ENCODE assay signal across 30 cellular contexts in genomic region chr5:21820527-21820926, GRCh38.
"Had no signal": no experiment of that assay in that cellular context is flagged by ENCODE, and none has a peak within 500 bp of the region (broad histone marks: within the 10 kb centered on the region; RNA-seq: fewer than 3 reads in every experiment).

No MANE protein-coding gene starts in this region.

- FAIRE-seq: endothelial cell of umbilical vein had no signal

- DNase-seq: activated CD4-positive, alpha-beta memory T cell treated with anti-CD3 and anti-CD28 coated beads for 36 hours; activated CD4-positive, alpha-beta T cell treated with anti-CD3 and anti-CD28 coated beads for 36 hours; activated CD4-positive, alpha-beta T cell treated with anti-CD3 and anti-CD28 coated beads, Interleukin-2, amount 10 ng/mL, durations not matched to agents 24 days and 14 days; activated CD4-positive, CD25-positive, alpha-beta regulatory T cell; activated CD4-positive, CD25-positive, alpha-beta regulatory T cell treated with anti-CD3 and anti-CD28 coated beads, Interleukin-2, amount 50 U/mL, for 72 hours; activated CD8-positive, alpha-beta memory T cell treated with anti-CD3 and anti-CD28 coated beads, Interleukin-2, amount 10 ng/mL, durations not matched to agents 7 days and 5 days; activated CD8-positive, alpha-beta memory T cell treated with anti-CD3 and anti-CD28 coated beads, Interleukin-2, amount 50 U/mL, for 4 hours; activated CD8-positive, alpha-beta T cell treated with anti-CD3 and anti-CD28 coated beads, Interleukin-2, amount 10 ng/mL, durations not matched to agents 7 days and 5 days; activated effector memory CD4-positive, alpha-beta T cell treated with anti-CD3 and anti-CD28 coated beads, Interleukin-2, amount 50 U/mL, for 16 hours; activated naive CD4-positive, alpha-beta T cell treated with anti-CD3 and anti-CD28 coated beads for 36 hours; activated naive CD8-positive, alpha-beta T cell treated with anti-CD3 and anti-CD28 coated beads for 36 hours; activated naive CD8-positive, alpha-beta T cell treated with anti-CD3 and anti-CD28 coated beads, Interleukin-2, amount 50 U/mL, for 24 hours; activated T-cell treated with anti-CD3 and anti-CD28 coated beads, Interleukin-2, amount 50 U/mL, for 1 hour; activated T-cell treated with anti-CD3 and anti-CD28 coated beads, Interleukin-2, amount 50 U/mL, for 48 hours; adrenal gland; central memory CD4-positive, alpha-beta T cell; cerebellar nuclear complex; colonic mucosa; effector CD8-positive, alpha-beta T cell; esophagus squamous epithelium; foreskin melanocyte; heart right ventricle; T1000 had no signal

- H3K9me3 ChIP-seq: adrenal gland, ascending aorta, breast epithelium, colonic mucosa, esophagus squamous epithelium, gastroesophageal sphincter, heart right ventricle had no signal

- ATAC-seq: activated CD4-positive, alpha-beta T cell treated with anti-CD3 and anti-CD28 coated beads for 36 hours; activated CD8-positive, alpha-beta memory T cell treated with anti-CD3 and anti-CD28 coated beads, Interleukin-2, amount 10 ng/mL, durations not matched to agents 7 days and 5 days; activated CD8-positive, alpha-beta T cell treated with anti-CD3 and anti-CD28 coated beads, Interleukin-2, amount 10 ng/mL, durations not matched to agents 7 days and 5 days; activated naive CD8-positive, alpha-beta T cell treated with anti-CD3 and anti-CD28 coated beads, Interleukin-2, amount 50 U/mL, for 24 hours; gastroesophageal sphincter; heart right ventricle had no signal

- H3K4me1 ChIP-seq: ascending aorta, breast epithelium, colonic mucosa, gastroesophageal sphincter, heart right ventricle had no signal

- H3K4me3 ChIP-seq: adrenal gland, ascending aorta, breast epithelium, cardiac muscle cell, colonic mucosa, esophagus squamous epithelium, gastroesophageal sphincter, heart right ventricle, hepatocyte had no signal

- H3K27ac ChIP-seq: adrenal gland, ascending aorta, breast epithelium, cardiac muscle cell, colonic mucosa, epithelial cell of prostate, esophagus squamous epithelium, gastroesophageal sphincter, heart right ventricle, hepatocyte had no signal

- H3K4me2 ChIP-seq: hepatocyte had no signal
